10 cellular contexts compared by ENCODE assay signal in the genomic region with DNA sequence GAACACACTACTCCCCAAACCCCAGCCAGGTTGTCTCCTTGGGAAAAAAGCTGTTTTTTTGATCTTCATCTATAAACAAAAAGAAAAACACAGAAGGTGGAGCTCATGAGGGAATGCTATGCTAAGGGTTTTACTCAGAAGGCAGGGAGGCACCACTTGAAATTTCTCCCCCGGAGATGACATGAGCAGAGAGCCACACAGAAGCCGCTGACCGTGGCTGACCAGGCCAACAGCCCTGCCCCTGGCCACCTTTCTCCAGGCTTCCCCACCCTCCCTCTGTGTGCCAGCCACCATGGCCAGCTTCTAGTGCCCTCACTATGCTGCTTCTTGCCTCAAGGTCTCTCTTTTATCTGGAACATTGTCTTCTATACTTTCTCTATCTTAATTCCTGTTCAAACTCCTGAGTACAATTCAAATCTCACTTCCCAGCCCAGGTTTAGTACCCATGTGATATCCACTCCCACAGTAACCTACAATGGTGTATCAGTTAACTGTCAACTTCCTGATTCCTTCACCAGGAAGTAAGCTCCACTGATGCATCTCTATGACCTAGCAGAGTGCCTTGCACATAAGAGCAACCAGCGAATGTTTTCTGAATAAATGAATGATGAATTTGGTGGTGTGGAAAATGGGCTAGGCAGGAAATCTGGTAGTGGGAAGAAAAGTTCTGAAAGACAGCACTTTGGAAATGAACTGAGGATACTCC. TPM values are rescaled to one million over a fixed set of nuclear protein-coding genes. Genes with fewer than 3 reads are reported as not detected.
DNase-seq lines count a peak whose midpoint lies in the region; ATAC-seq and TF ChIP-seq lines count a peak whose summit lies in the region.
"Had no signal": no experiment of that assay in that cellular context is flagged by ENCODE, and none has a peak within 500 bp of the region (broad histone marks: within the 10 kb centered on the region; RNA-seq: fewer than 3 reads in every experiment).

No MANE protein-coding gene starts in this region.

- H3K36me3 Mint-ChIP-seq in activated B cell treated with CpG ODN at 0.5 μM for 24 hours (ENCODE audit: low read depth), result peaks cover 90% of the 10 kb centered on the region
- peaks cover 41 to 97% (median 41%) of the 10 kb centered on the region in 3 donors for H3K36me3 Mint-ChIP-seq in naive thymus-derived CD8-positive, alpha-beta T cell

- ATAC-seq in GM18505 (IDR thresholded peaks at IDR 0.05; ENCODE audit: unreplicated experiment), result peak; percentile 64
- ATAC-seq in HG02884 (IDR thresholded peaks at IDR 0.05; ENCODE audit: unreplicated experiment), result peak; percentile 68
- ATAC-seq in activated B cell treated with CpG ODN at 0.5 μM for 24 hours (ENCODE audit: low read depth), result peak; percentile 90
- ATAC-seq in naive thymus-derived CD8-positive, alpha-beta T cell, result no peak
- ATAC-seq in HG03139 (IDR thresholded peaks at IDR 0.05; ENCODE audit: unreplicated experiment), result no peak

- H3K27ac Mint-ChIP-seq in activated B cell treated with CpG ODN at 0.5 μM for 24 hours, result peak overlapping the region; percentile 79
- peak overlapping the region in 6 of 10 donors; percentile 19 to 65 (median 57) for H3K27ac Mint-ChIP-seq in naive thymus-derived CD8-positive, alpha-beta T cell

- H3K4me3 ChIP-seq in vagina, result no peak overlapping the region
- H3K4me3 ChIP-seq: lung had no signal

- H3K9me3 ChIP-seq in vagina, result no peaks in the 10 kb centered on the region

- peaks cover 4 to 95% of the 10 kb centered on the region in 2 donors for H3K36me3 ChIP-seq in vagina

- intact Hi-C loops in activated B cell treated with CpG ODN at 0.5 μM for 24 hours (cut with micrococcal nuclease), result loop anchor here (1.0 kb wide), 1 partner anchor 13 kb away; no protein-coding TSS in a partner anchor
- intact Hi-C loops in vagina (cut with DNase I), result no loop called here

- H3K9me3 Mint-ChIP-seq in activated B cell treated with CpG ODN at 0.5 μM for 24 hours, result no peaks in the 10 kb centered on the region
- H3K9me3 Mint-ChIP-seq in naive thymus-derived CD8-positive, alpha-beta T cell, result no peaks in the 10 kb centered on the region

- TF ChIP-seq CTCF in activated B cell treated with CpG ODN at 0.5 μM for 24 hours (IDR thresholded peaks at IDR 0.05) (no peak), vagina (IDR thresholded peaks at IDR 0.05) (no peak)

- H3K27me3 Mint-ChIP-seq in activated B cell treated with CpG ODN at 0.5 μM for 24 hours, result no peaks in the 10 kb centered on the region
- no peaks in the 10 kb centered on the region for H3K27me3 Mint-ChIP-seq in naive thymus-derived CD8-positive, alpha-beta T cell

- H3K4me1 Mint-ChIP-seq in activated B cell treated with CpG ODN at 0.5 μM for 24 hours, result peaks cover 33% of the 10 kb centered on the region
- peaks cover 6 to 17% (median 9%) of the 10 kb centered on the region in 4 donors for H3K4me1 Mint-ChIP-seq in naive thymus-derived CD8-positive, alpha-beta T cell

- peak overlapping the region; percentile 21 for H3K4me3 Mint-ChIP-seq in activated B cell treated with CpG ODN at 0.5 μM for 24 hours
- no peak overlapping the region for H3K4me3 Mint-ChIP-seq in naive thymus-derived CD8-positive, alpha-beta T cell

- H3K27ac ChIP-seq in vagina, result no peak overlapping the region

- H3K27me3 ChIP-seq in vagina, result no peaks in the 10 kb centered on the region

- TF ChIP-seq POLR2A in GM18505 (IDR thresholded peaks at IDR 0.05; ENCODE audit: borderline replicate concordance, extremely low read depth, insufficient read depth, insufficient read length), result no peak
- TF ChIP-seq POLR2A in vagina (IDR thresholded peaks at IDR 0.05), result no peak

- CTCF ChIA-PET in activated B cell treated with CpG ODN at 0.5 μM for 24 hours (lab: Charles Lee), result interaction anchor here (2.4 kb wide), 1 partner anchor 21 kb away, joined by 11 read pairs; no protein-coding TSS in a partner anchor

- POLR2A ChIA-PET in activated B cell treated with CpG ODN at 0.5 μM for 24 hours (lab: Charles Lee), result interaction anchor here (0.5 to 2.4 kb wide), 3 partner anchors 14 to 18 kb away, joined by 4 to 6 read pairs (median 4); a partner anchor contains a TSS
- POLR2A ChIA-PET in naive thymus-derived CD8-positive, alpha-beta T cell (lab: Charles Lee), result interaction anchor here (0.9 kb wide), 1 partner anchor 14 kb away, joined by 3 read pairs; no protein-coding TSS in a partner anchor

- peaks cover 56% of the 10 kb centered on the region for H3K4me1 ChIP-seq in vagina

- DNase-seq in activated B cell treated with CpG ODN at 0.5 μM for 24 hours, result no peak
- DNase-seq in naive thymus-derived CD8-positive, alpha-beta T cell, result no peak
- DNase-seq in vagina (ENCODE audit: extremely low spot score in 2 of 2), result no peak
- no peak for DNase-seq in NCI-H1092 treated with DMSO at 0.1 percent for 48 hours (lab: John Stamatoyannopoulos, UW)
- DNase-seq in NCI-H82 treated with DMSO at 0.1 percent for 48 hours (lab: John Stamatoyannopoulos, UW; ENCODE audit: unreplicated experiment), result no peak
- DNase-seq: activated CD4-positive, alpha-beta T cell treated with anti-CD3 and anti-CD28 coated beads, Interleukin-2, amount 50 U/mL, for 1 hour had no signal

RNA-seq across cellular contexts. Expression of a gene that starts 15.3 kb away (rescaled TPM):
- total RNA-seq in activated B cell treated with CpG ODN at 0.5 μM for 24 hours, result 47.2 and 48.8 TPM in 2 replicates
- 10 to 100 TPM; 45.7 to 46.0 TPM for total RNA-seq in naive thymus-derived CD8-positive, alpha-beta T cell
- polyA plus RNA-seq in naive thymus-derived CD8-positive, alpha-beta T cell, result 100 to 1,000 TPM in 1 of 3 donors, 10 to 100 TPM in 2; 88.7 to 100 (median 97.1) TPM
- total RNA-seq in vagina, result 172 TPM

RNA-seq across cellular contexts. Expression of a gene that starts 23.6 kb away (rescaled TPM):
- total RNA-seq in activated B cell treated with CpG ODN at 0.5 μM for 24 hours (not detected in 2 replicates), vagina (3.9 TPM)
- total RNA-seq in naive thymus-derived CD8-positive, alpha-beta T cell, result not detected
- polyA plus RNA-seq in naive thymus-derived CD8-positive, alpha-beta T cell, result not detected

RNA-seq across cellular contexts. Expression of a gene that starts 46.2 kb away (rescaled TPM):
- 8.1 and 8.2 TPM in 2 replicates for total RNA-seq in activated B cell treated with CpG ODN at 0.5 μM for 24 hours
- total RNA-seq in naive thymus-derived CD8-positive, alpha-beta T cell, result 1 to 10 TPM; 4.8 to 5.6 TPM
- 1 to 10 TPM in 2 of 3 donors, under 1 TPM in 1; 0.91 to 1.8 (median 1.7) TPM for polyA plus RNA-seq in naive thymus-derived CD8-positive, alpha-beta T cell
- 8.3 TPM for total RNA-seq in vagina

Comparison
In these comparisons a context has a peak if more than half of its experiments do, and no peak if none do; other contexts are left out.
1. ATAC-seq: peak in GM18505 (single experiment), HG02884 (single experiment) and activated B cell treated with CpG ODN at 0.5 μM for 24 hours (single experiment); none in naive thymus-derived CD8-positive, alpha-beta T cell (0 of 2) and HG03139 (single experiment).